ENCODE assay signal across 27 cellular contexts in genomic region chr10:58867683-58868082, GRCh38.
DNase-seq lines count a peak whose midpoint lies in the region; ATAC-seq and TF ChIP-seq lines count a peak whose summit lies in the region.
"Had no signal": no experiment of that assay in that cellular context is flagged by ENCODE, and none has a peak within 500 bp of the region (broad histone marks: within the 10 kb centered on the region; RNA-seq: fewer than 3 reads in every experiment).

No MANE protein-coding gene starts in this region.

- H3K4me1 ChIP-seq in spleen: no peaks in the 10 kb centered on the region
- H3K4me1 ChIP-seq: gastrocnemius medialis, sigmoid colon, tibial artery had no signal

- DNase-seq in spleen: no peak
- no peak for DNase-seq in GM10266 (ENCODE audit: extremely low spot score)
- no peak for DNase-seq in NCI-H2196 treated with DMSO at 0.1 percent for 48 hours (lab: John Stamatoyannopoulos, UW; ENCODE audit: unreplicated experiment)
- DNase-seq: activated CD8-positive, alpha-beta T cell treated with anti-CD3 and anti-CD28 coated beads for 36 hours; activated naive CD4-positive, alpha-beta T cell treated with anti-CD3 and anti-CD28 coated beads, Interleukin-2, amount 50 U/mL, for 16 hours; activated T-cell treated with anti-CD3 and anti-CD28 coated beads, Interleukin-2, amount 50 U/mL, for 24 hours; CD4-positive, CD25-positive, alpha-beta regulatory T cell; cerebellar nuclear complex; effector CD4-positive, alpha-beta T cell; gastrocnemius medialis; GF-D8; NCI-H1694; NCI-H2227 treated with DMSO at 0.1 percent for 48 hours; NCI-H82; posterior cingulate gyrus; SHP77 treated with DMSO at 0.1 percent for 48 hours; sigmoid colon; stimulated activated naive CD4-positive, alpha-beta T cell treated with Interleukin-2 at 50 U/mL for 16 hours; T-helper 2 cell; tibial artery; WERI-Rb-1 had no signal

- H3K4me3 ChIP-seq in spleen: no peak overlapping the region
- H3K4me3 ChIP-seq: gastrocnemius medialis, sigmoid colon, tibial artery had no signal

- H3K27ac ChIP-seq in spleen: no peak overlapping the region
- H3K27ac ChIP-seq: gastrocnemius medialis, sigmoid colon, tibial artery, WERI-Rb-1 had no signal

- TF ChIP-seq POLR2A in GM18505 (IDR thresholded peaks at IDR 0.05; ENCODE audit: borderline replicate concordance, extremely low read depth, insufficient read depth, insufficient read length) (no peak), spleen (IDR thresholded peaks at IDR 0.05) (no peak)

- peak; percentile 73 for ATAC-seq in GM18505 (IDR thresholded peaks at IDR 0.05; ENCODE audit: unreplicated experiment)
- peak; percentile 53 for ATAC-seq in GM19035 (IDR thresholded peaks at IDR 0.05; ENCODE audit: unreplicated experiment)
- ATAC-seq in HG02852 (IDR thresholded peaks at IDR 0.05; ENCODE audit: unreplicated experiment): peak; percentile 81
- peak; percentile 61 for ATAC-seq in HG03565 (IDR thresholded peaks at IDR 0.05; ENCODE audit: unreplicated experiment)
- no peak for ATAC-seq in GM21786 (IDR thresholded peaks at IDR 0.05; ENCODE audit: unreplicated experiment)
- ATAC-seq: activated CD8-positive, alpha-beta T cell treated with anti-CD3 and anti-CD28 coated beads for 36 hours; esophagus mucosa; gastrocnemius medialis had no signal

- intact Hi-C loops in spleen (cut with DNase I; ENCODE audit: low total_unique reads): no loop called here

- no peaks in the 10 kb centered on the region for H3K9me3 ChIP-seq in spleen
- H3K9me3 ChIP-seq: gastrocnemius medialis, sigmoid colon had no signal

- no peak for TF ChIP-seq CTCF in spleen (IDR thresholded peaks at IDR 0.05 in 8 of 11, conservative IDR thresholded peaks at IDR 0.05 in 3 of 11)
- no peak for TF ChIP-seq CTCF in GM10266 (IDR thresholded peaks at IDR 0.05; ENCODE audit: control insufficient read depth, insufficient read depth, low read depth, missing control alignments)

- no peaks in the 10 kb centered on the region for H3K36me3 ChIP-seq in spleen
- H3K36me3 ChIP-seq: gastrocnemius medialis, sigmoid colon, tibial artery, WERI-Rb-1 had no signal

- no peaks in the 10 kb centered on the region for H3K27me3 ChIP-seq in spleen (replicated peaks in 1 of 7)
- H3K27me3 ChIP-seq: gastrocnemius medialis, sigmoid colon, tibial artery had no signal
